In genomic region chr2:157421377-157421944, GRCh38 we compare ENCODE assay signal across 1 cellular context.
A peak's percentile ranks its signal among the peaks of the same experiment; 100 is the strongest.
TF ChIP-seq lines count a peak whose summit lies in the region.

No MANE protein-coding gene starts in this region.

TF ChIP-seq in GM12878, 131 proteins besides CTCF, POLR2A, EP300 and RAD21:
- TF ChIP-seq REST (IDR thresholded peaks at IDR 0.05; ENCODE audit: low read depth, low read length) (no peak), ZBTB33 (IDR thresholded peaks at IDR 0.05) (no peak), PAX8 (IDR thresholded peaks at IDR 0.05) (peak; percentile 54; the same call in 1 of the 2 replicates), ZNF384 (IDR thresholded peaks at IDR 0.05; ENCODE audit: borderline replicate concordance, low read depth, low read length) (no peak), CEBPB (IDR thresholded peaks at IDR 0.05; ENCODE audit: borderline replicate concordance in 1 of 2, low read depth in 2 of 2, low read length in 2 of 2) (no peak), SIN3A (IDR thresholded peaks at IDR 0.05; ENCODE audit: low read depth, low read length) (no peak), ZNF217 (IDR thresholded peaks at IDR 0.05) (no peak), JUND (IDR thresholded peaks at IDR 0.05; ENCODE audit: low read depth, low read length) (no peak), KDM1A (IDR thresholded peaks at IDR 0.05; ENCODE audit: borderline replicate concordance) (no peak), ZNF274 (IDR thresholded peaks at IDR 0.05; ENCODE audit: insufficient read depth, insufficient read length) (no peak), SIX5 (IDR thresholded peaks at IDR 0.05; ENCODE audit: low read depth, low read length, severe bottlenecking) (no peak), POLR2AphosphoS5 (IDR thresholded peaks at IDR 0.05; ENCODE audit: low read length) (0 out of 2 replicates have a peak, but pooled peaks have one; percentile 3), TCF7 (IDR thresholded peaks at IDR 0.05; ENCODE audit: borderline replicate concordance) (no peak)
- TF ChIP-seq, protein P1, sequence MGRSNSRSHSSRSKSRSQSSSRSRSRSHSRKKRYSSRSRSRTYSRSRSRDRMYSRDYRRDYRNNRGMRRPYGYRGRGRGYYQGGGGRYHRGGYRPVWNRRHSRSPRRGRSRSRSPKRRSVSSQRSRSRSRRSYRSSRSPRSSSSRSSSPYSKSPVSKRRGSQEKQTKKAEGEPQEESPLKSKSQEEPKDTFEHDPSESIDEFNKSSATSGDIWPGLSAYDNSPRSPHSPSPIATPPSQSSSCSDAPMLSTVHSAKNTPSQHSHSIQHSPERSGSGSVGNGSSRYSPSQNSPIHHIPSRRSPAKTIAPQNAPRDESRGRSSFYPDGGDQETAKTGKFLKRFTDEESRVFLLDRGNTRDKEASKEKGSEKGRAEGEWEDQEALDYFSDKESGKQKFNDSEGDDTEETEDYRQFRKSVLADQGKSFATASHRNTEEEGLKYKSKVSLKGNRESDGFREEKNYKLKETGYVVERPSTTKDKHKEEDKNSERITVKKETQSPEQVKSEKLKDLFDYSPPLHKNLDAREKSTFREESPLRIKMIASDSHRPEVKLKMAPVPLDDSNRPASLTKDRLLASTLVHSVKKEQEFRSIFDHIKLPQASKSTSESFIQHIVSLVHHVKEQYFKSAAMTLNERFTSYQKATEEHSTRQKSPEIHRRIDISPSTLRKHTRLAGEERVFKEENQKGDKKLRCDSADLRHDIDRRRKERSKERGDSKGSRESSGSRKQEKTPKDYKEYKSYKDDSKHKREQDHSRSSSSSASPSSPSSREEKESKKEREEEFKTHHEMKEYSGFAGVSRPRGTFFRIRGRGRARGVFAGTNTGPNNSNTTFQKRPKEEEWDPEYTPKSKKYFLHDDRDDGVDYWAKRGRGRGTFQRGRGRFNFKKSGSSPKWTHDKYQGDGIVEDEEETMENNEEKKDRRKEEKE (IDR thresholded peaks at IDR 0.05), result no peak
